In the genomic region with DNA sequence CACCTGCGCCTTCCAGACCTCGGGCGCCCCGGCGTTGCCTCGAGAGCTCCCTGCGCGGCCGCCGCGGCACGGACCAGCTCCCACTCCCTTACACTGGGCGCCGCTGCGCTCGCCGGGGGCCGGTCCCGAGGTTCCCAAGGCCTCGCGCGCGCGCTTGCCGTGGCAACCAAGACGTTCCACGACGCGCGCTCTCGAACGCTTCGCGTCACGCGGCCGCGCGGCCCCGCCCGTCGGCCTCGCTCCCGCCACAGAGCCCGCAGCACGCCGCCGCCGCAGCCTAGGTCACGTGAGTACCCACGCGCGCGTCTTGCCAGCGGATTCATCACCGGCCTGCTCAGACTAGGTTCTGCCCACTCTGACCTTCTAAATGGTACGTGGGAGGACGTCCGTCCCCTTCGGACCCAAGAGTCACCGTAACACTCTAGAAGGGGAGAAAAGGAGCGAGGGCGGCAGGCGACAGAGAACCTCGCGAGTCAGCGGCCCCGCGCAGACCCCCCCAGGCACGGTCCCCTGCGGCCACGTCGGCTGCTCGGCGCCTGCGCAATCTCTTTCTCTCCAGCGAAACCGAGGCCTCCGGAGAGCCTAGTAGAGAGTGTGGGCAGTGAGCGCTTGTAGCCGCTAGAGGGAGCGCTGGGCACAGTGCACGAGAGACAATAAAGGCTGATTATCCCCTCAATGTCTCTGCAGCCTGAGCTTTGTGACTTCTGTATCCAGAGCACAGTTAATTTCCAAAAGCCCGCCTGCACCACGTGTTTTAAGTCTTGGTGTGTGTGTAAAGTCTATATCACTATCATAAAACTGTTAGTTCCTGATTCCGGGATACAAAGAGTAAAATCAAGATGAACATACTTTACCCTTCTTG, we compare ENCODE assay signal across 8 cellular contexts. TPM values are rescaled to one million over a fixed set of nuclear protein-coding genes. Genes with fewer than 3 reads are reported as not detected.
A peak's percentile ranks its signal among the peaks of the same experiment; 100 is the strongest.
DNase-seq lines count a peak whose midpoint lies in the region; ATAC-seq and TF ChIP-seq lines count a peak whose summit lies in the region.

TSS of gene SPART (minus strand) at position 173 of the 862 bp plus-strand sequence. CDS start 10,564 bp downstream, outside the sequence.

- no peaks in the 10 kb centered on the region for H3K36me3 ChIP-seq in uterus

- DNase-seq in GM13977 (ENCODE audit: low spot score) (peak; percentile 86), NCI-H1930 (lab: John Stamatoyannopoulos, UW) (peak; percentile 84 to 94), T1000 (lab: John Stamatoyannopoulos, UW) (peak; percentile 81), astrocyte of the hippocampus (ENCODE audit: low read depth, low spot score) (peak; percentile 96), hepatic stellate cell (ENCODE audit: low spot score) (peak; percentile 79), putamen (ENCODE audit: low spot score) (peak; percentile 97), uterus (peak; percentile 96)

- intact Hi-C loops in uterus (cut with DNase I; ENCODE audit: low total_unique reads), result no loop called here

- H3K9me3 ChIP-seq in uterus, result no peaks in the 10 kb centered on the region

- peak within 1 kb of the TSS; percentile 67 to 91 for H3K4me3 ChIP-seq in uterus

- peak; percentile 92 for ATAC-seq in HG02938 (IDR thresholded peaks at IDR 0.05; ENCODE audit: unreplicated experiment)

- peak; percentile 40 to 87 for TF ChIP-seq POLR2A in uterus (IDR thresholded peaks at IDR 0.05)

- no peaks in the 10 kb centered on the region for H3K27me3 ChIP-seq in uterus

- TF ChIP-seq CTCF in GM13977 (IDR thresholded peaks at IDR 0.05; ENCODE audit: extremely low read depth, insufficient read depth, missing control alignments) (peak; percentile 98), uterus (IDR thresholded peaks at IDR 0.05) (peak; percentile 94 to 97 (median 97))

- peaks cover 0 to 9% of the 10 kb centered on the region in 2 donors for H3K4me1 ChIP-seq in uterus

- in situ Hi-C loops in GM13977 (cut with MboI; ENCODE audit: low pct_unique_long_range_greater_than_20kb, low sequenced_read_pairs, unreplicated experiment), result no loop called here

- peak within 1 kb of the TSS; percentile 99 to 100 for H3K27ac ChIP-seq in uterus

RNA-seq across cellular contexts. Expression of gene SPART, which starts in this region (rescaled TPM):
- total RNA-seq in uterus, result 100 to 1,000 TPM in 3 of 4 donors, 10 to 100 TPM in 1; 45.6 to 297 (median 135) TPM

Comparison
In these comparisons a context has a peak if more than half of its experiments do, and no peak if none do; other contexts are left out.
1. Peak in every context shown above with its lines: DNase-seq, ATAC-seq, H3K4me3 ChIP-seq and H3K27ac ChIP-seq.